1 cellular context compared by ENCODE assay signal in genomic region chr10:95391164-95391563, GRCh38.
A peak's percentile ranks its signal among the peaks of the same experiment; 100 is the strongest.
TF ChIP-seq lines count a peak whose summit lies in the region.

No MANE protein-coding gene starts in this region.

TF ChIP-seq in GM12878, 131 proteins besides CTCF, POLR2A, EP300 and RAD21 (continued from another document and continues in another):
- TF ChIP-seq NKRF (conservative IDR thresholded peaks at IDR 0.05) (no peak), IRF4 (IDR thresholded peaks at IDR 0.05; ENCODE audit: low read depth, low read length) (no peak), SUZ12 (IDR thresholded peaks at IDR 0.05; ENCODE audit: unreplicated experiment) (no peak), RUNX3 (IDR thresholded peaks at IDR 0.05; ENCODE audit: low read length) (peak; percentile 67), RCOR1 (conservative IDR thresholded peaks at IDR 0.05; ENCODE audit: low read depth, low read length) (no peak), GATAD2B (conservative IDR thresholded peaks at IDR 0.05; ENCODE audit: low read depth) (no peak), SMAD1 (IDR thresholded peaks at IDR 0.05; ENCODE audit: low read depth, partially characterized antibody) (no peak), CREM (IDR thresholded peaks at IDR 0.05; ENCODE audit: low read depth) (peak; percentile 31; the same call in 1 of the 2 replicates), MXI1 (IDR thresholded peaks at IDR 0.05; ENCODE audit: low read depth, low read length) (no peak), SRF (IDR thresholded peaks at IDR 0.05; ENCODE audit: low read depth in 2 of 2, low read length in 2 of 2) (no peak), MYB (IDR thresholded peaks at IDR 0.05; ENCODE audit: borderline replicate concordance, low read depth, low read length) (no peak), ZNF687 (IDR thresholded peaks at IDR 0.05) (no peak), NR2C1 (IDR thresholded peaks at IDR 0.05) (no peak), CREB1 (IDR thresholded peaks at IDR 0.05; ENCODE audit: low read depth) (0 out of 2 replicates have a peak, but pooled peaks have one; percentile 29), ZNF207 (IDR thresholded peaks at IDR 0.05; ENCODE audit: borderline replicate concordance) (no peak), JUNB (IDR thresholded peaks at IDR 0.05) (peak; percentile 45), ZBTB33 (IDR thresholded peaks at IDR 0.05) (no peak), HCFC1 (IDR thresholded peaks at IDR 0.05; ENCODE audit: low read length) (no peak), MYC (IDR thresholded peaks at IDR 0.05; ENCODE audit: insufficient read depth, insufficient read length, insufficient replicate concordance, low read length, severe bottlenecking) (no peak), HSF1 (IDR thresholded peaks at IDR 0.05; ENCODE audit: low read depth, low read length) (no peak), SREBF1 (IDR thresholded peaks at IDR 0.05; ENCODE audit: low read length) (no peak), E4F1 (IDR thresholded peaks at IDR 0.05; ENCODE audit: borderline replicate concordance, partially characterized antibody) (no peak), EGR1 (IDR thresholded peaks at IDR 0.05; ENCODE audit: borderline replicate concordance in 1 of 2, low read depth in 2 of 2, low read length in 2 of 2) (no peak), PKNOX1 (IDR thresholded peaks at IDR 0.05) (no peak), RELA (IDR thresholded peaks at IDR 0.05; ENCODE audit: borderline replicate concordance, partially characterized antibody) (no peak), IKZF2 (IDR thresholded peaks at IDR 0.05) (0 out of 4 replicates have a peak, but pooled peaks of 1 of the 2 experiments have one; percentile 10), PAX8 (IDR thresholded peaks at IDR 0.05) (no peak), JUND (IDR thresholded peaks at IDR 0.05; ENCODE audit: low read depth, low read length) (no peak), SP1 (IDR thresholded peaks at IDR 0.05; ENCODE audit: low read depth, low read length) (no peak)
- TF ChIP-seq, protein P1, sequence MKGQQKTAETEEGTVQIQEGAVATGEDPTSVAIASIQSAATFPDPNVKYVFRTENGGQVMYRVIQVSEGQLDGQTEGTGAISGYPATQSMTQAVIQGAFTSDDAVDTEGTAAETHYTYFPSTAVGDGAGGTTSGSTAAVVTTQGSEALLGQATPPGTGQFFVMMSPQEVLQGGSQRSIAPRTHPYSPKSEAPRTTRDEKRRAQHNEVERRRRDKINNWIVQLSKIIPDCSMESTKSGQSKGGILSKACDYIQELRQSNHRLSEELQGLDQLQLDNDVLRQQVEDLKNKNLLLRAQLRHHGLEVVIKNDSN (IDR thresholded peaks at IDR 0.05; ENCODE audit: borderline replicate concordance, extremely low read length, insufficient read depth, low read depth, low read length), result no peak
- TF ChIP-seq, protein P2, sequence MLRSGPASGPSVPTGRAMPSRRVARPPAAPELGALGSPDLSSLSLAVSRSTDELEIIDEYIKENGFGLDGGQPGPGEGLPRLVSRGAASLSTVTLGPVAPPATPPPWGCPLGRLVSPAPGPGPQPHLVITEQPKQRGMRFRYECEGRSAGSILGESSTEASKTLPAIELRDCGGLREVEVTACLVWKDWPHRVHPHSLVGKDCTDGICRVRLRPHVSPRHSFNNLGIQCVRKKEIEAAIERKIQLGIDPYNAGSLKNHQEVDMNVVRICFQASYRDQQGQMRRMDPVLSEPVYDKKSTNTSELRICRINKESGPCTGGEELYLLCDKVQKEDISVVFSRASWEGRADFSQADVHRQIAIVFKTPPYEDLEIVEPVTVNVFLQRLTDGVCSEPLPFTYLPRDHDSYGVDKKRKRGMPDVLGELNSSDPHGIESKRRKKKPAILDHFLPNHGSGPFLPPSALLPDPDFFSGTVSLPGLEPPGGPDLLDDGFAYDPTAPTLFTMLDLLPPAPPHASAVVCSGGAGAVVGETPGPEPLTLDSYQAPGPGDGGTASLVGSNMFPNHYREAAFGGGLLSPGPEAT (IDR thresholded peaks at IDR 0.05; ENCODE audit: low read depth), result no peak
- TF ChIP-seq, protein P3, sequence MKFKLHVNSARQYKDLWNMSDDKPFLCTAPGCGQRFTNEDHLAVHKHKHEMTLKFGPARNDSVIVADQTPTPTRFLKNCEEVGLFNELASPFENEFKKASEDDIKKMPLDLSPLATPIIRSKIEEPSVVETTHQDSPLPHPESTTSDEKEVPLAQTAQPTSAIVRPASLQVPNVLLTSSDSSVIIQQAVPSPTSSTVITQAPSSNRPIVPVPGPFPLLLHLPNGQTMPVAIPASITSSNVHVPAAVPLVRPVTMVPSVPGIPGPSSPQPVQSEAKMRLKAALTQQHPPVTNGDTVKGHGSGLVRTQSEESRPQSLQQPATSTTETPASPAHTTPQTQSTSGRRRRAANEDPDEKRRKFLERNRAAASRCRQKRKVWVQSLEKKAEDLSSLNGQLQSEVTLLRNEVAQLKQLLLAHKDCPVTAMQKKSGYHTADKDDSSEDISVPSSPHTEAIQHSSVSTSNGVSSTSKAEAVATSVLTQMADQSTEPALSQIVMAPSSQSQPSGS (IDR thresholded peaks at IDR 0.05; ENCODE audit: low read length), result no peak
- TF ChIP-seq, protein P4, sequence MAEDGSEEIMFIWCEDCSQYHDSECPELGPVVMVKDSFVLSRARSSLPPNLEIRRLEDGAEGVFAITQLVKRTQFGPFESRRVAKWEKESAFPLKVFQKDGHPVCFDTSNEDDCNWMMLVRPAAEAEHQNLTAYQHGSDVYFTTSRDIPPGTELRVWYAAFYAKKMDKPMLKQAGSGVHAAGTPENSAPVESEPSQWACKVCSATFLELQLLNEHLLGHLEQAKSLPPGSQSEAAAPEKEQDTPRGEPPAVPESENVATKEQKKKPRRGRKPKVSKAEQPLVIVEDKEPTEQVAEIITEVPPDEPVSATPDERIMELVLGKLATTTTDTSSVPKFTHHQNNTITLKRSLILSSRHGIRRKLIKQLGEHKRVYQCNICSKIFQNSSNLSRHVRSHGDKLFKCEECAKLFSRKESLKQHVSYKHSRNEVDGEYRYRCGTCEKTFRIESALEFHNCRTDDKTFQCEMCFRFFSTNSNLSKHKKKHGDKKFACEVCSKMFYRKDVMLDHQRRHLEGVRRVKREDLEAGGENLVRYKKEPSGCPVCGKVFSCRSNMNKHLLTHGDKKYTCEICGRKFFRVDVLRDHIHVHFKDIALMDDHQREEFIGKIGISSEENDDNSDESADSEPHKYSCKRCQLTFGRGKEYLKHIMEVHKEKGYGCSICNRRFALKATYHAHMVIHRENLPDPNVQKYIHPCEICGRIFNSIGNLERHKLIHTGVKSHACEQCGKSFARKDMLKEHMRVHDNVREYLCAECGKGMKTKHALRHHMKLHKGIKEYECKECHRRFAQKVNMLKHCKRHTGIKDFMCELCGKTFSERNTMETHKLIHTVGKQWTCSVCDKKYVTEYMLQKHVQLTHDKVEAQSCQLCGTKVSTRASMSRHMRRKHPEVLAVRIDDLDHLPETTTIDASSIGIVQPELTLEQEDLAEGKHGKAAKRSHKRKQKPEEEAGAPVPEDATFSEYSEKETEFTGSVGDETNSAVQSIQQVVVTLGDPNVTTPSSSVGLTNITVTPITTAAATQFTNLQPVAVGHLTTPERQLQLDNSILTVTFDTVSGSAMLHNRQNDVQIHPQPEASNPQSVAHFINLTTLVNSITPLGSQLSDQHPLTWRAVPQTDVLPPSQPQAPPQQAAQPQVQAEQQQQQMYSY (CRISPR knock-in tag; IDR thresholded peaks at IDR 0.05), result no peak
- TF ChIP-seq, protein P5, sequence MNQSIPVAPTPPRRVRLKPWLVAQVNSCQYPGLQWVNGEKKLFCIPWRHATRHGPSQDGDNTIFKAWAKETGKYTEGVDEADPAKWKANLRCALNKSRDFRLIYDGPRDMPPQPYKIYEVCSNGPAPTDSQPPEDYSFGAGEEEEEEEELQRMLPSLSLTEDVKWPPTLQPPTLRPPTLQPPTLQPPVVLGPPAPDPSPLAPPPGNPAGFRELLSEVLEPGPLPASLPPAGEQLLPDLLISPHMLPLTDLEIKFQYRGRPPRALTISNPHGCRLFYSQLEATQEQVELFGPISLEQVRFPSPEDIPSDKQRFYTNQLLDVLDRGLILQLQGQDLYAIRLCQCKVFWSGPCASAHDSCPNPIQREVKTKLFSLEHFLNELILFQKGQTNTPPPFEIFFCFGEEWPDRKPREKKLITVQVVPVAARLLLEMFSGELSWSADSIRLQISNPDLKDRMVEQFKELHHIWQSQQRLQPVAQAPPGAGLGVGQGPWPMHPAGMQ (IDR thresholded peaks at IDR 0.05; ENCODE audit: borderline replicate concordance), result no peak
